ENCODE assay signal across 23 cellular contexts in genomic region chr2:164725542-164725941, GRCh38.
"Had no signal": no experiment of that assay in that cellular context is flagged by ENCODE, and none has a peak within 500 bp of the region (broad histone marks: within the 10 kb centered on the region; RNA-seq: fewer than 3 reads in every experiment).

No MANE protein-coding gene starts in this region.

- H3K9me3 ChIP-seq: left lung, right atrium auricular region, suprapubic skin, transverse colon, upper lobe of right lung, uterus had no signal

- H3K27ac Mint-ChIP-seq: dendritic cell treated with granulocyte-macrophage colony-stimulating factor and Interleukin-4, amounts not matched to agents 40 ng/mL and 50 ng/mL, for 4 days; immature natural killer cell; natural killer cell; progenitor cell of endocrine pancreas; stimulated activated naive CD8-positive, alpha-beta T cell treated with anti-CD3 and anti-CD28 coated beads, Interleukin-15, amount 100 ng/mL, for 72 hours had no signal

- H3K4me1 Mint-ChIP-seq: immature natural killer cell; natural killer cell; stimulated activated naive CD8-positive, alpha-beta T cell treated with anti-CD3 and anti-CD28 coated beads, Interleukin-15, amount 100 ng/mL, for 72 hours had no signal

- H3K79me2 ChIP-seq: parathyroid adenoma had no signal

- H3K27me3 Mint-ChIP-seq: dendritic cell treated with granulocyte-macrophage colony-stimulating factor and Interleukin-4, amounts not matched to agents 40 ng/mL and 50 ng/mL, for 4 days; progenitor cell of endocrine pancreas; stimulated activated naive CD8-positive, alpha-beta T cell treated with anti-CD3 and anti-CD28 coated beads, Interleukin-15, amount 100 ng/mL, for 72 hours had no signal

- H3K9me3 Mint-ChIP-seq: dendritic cell treated with granulocyte-macrophage colony-stimulating factor and Interleukin-4, amounts not matched to agents 40 ng/mL and 50 ng/mL, for 4 days; natural killer cell; neural crest cell; stimulated activated naive CD8-positive, alpha-beta T cell treated with anti-CD3 and anti-CD28 coated beads, Interleukin-15, amount 100 ng/mL, for 72 hours had no signal

- ATAC-seq: left lung; natural killer cell; sciatic nerve; stimulated activated naive CD8-positive, alpha-beta T cell treated with anti-CD3 and anti-CD28 coated beads, Interleukin-15, amount 100 ng/mL, for 72 hours; upper lobe of right lung had no signal

- H3K4me2 ChIP-seq: smooth muscle cell had no signal

- H3K27me3 ChIP-seq: left lung, right atrium auricular region, suprapubic skin, transverse colon, upper lobe of right lung, uterus had no signal

- H3K4me3 Mint-ChIP-seq: dendritic cell treated with granulocyte-macrophage colony-stimulating factor and Interleukin-4, amounts not matched to agents 40 ng/mL and 50 ng/mL, for 4 days; immature natural killer cell; natural killer cell; neural crest cell; stimulated activated naive CD8-positive, alpha-beta T cell treated with anti-CD3 and anti-CD28 coated beads, Interleukin-15, amount 100 ng/mL, for 72 hours had no signal

- H3K9ac ChIP-seq: parathyroid adenoma had no signal

- H3K4me1 ChIP-seq: parathyroid adenoma, transverse colon, uterus had no signal

- H3K27ac ChIP-seq: left lung, parathyroid adenoma, right atrium auricular region, suprapubic skin, transverse colon, upper lobe of right lung, uterus had no signal

- H3K36me3 ChIP-seq: left lung, suprapubic skin, transverse colon, uterus had no signal

- H3K4me3 ChIP-seq: left lung, right atrium auricular region, smooth muscle cell, suprapubic skin, transverse colon, upper lobe of right lung, uterus had no signal

- H3K36me3 Mint-ChIP-seq: immature natural killer cell, natural killer cell had no signal

- DNase-seq: effector CD8-positive, alpha-beta T cell; hypothalamus; immature natural killer cell; islet precursor cell; left lung; natural killer cell; stimulated activated CD4-positive, alpha-beta T cell treated with anti-CD3 and anti-CD28 coated beads, Interleukin-12 subunit alpha, Interleukin-12 subunit beta, amount 100 ng/mL, for 4 hours; stimulated activated CD4-positive, alpha-beta T cell treated with anti-CD3 and anti-CD28 coated beads, Interleukin-1b, Interleukin-23, amount 100 ng/mL, for 48 hours; stimulated activated CD4-positive, alpha-beta T cell treated with anti-CD3 and anti-CD28 coated beads, Interleukin-4, amount 100 ng/mL, for 1 hour; stimulated activated CD8-positive, alpha-beta memory T cell treated with anti-CD3 and anti-CD28 coated beads, Interleukin-4, amount 100 ng/mL, for 48 hours; stimulated activated naive CD4-positive, alpha-beta T cell; stimulated activated naive CD8-positive, alpha-beta T cell treated with anti-CD3 and anti-CD28 coated beads, Interleukin-15, amount 100 ng/mL, for 72 hours; transverse colon; upper lobe of right lung; uterus had no signal

- H2AFZ ChIP-seq: parathyroid adenoma had no signal
